ENCODE assay signal across 9 cellular contexts in the genomic region with DNA sequence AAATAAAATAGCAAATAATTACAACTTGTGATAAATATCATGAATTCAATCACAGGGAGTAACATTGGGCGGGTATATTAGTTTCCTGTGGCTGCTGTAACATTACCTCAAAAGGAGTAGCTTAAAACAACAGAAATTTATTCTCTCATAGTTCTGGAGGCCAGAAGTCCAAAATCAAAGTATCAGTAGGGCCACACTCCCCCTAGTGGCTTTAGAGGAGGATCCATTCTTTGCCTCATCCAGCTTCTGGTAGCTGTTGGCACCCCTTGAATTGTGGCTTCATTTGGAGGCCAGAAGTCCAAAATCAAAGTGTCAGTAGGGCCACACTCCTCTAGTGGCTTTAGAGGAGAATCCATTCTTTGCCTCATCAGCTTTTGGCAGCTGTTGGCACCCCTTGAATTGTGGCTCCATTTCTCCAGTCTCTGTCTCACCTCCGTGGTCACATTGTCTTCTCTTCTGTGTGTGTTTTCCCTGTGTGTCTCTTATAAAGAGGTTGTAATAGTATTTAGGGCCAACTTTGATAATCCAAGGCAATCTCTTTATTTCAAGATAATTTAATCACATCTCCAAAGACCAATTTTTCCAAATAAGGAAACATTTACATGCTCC. TPM values are rescaled to one million over a fixed set of nuclear protein-coding genes. Genes with fewer than 3 reads are reported as not detected.
DNase-seq lines count a peak whose midpoint lies in the region; ATAC-seq and TF ChIP-seq lines count a peak whose summit lies in the region.
"Had no signal": no experiment of that assay in that cellular context is flagged by ENCODE, and none has a peak within 500 bp of the region (broad histone marks: within the 10 kb centered on the region; RNA-seq: fewer than 3 reads in every experiment).

No MANE protein-coding gene starts in this region.

- H3K36me3 Mint-ChIP-seq in activated naive CD4-positive, alpha-beta T cell treated with anti-CD3 and anti-CD28 coated beads for 36 hours (ENCODE audit: low read depth), result no peaks in the 10 kb centered on the region
- H3K36me3 Mint-ChIP-seq: stimulated activated naive B cell treated with anti-CD40 and anti-IgM and Interleukin-4, amounts not matched to agents 10 μg/mL and 1 μg/mL and 100 μg/mL, for 72 hours had no signal

- peaks cover 0 to 2% (median 0%) of the 10 kb centered on the region in 3 donors for H3K27me3 ChIP-seq in psoas muscle (ENCODE audit: insufficient read depth in 3 of 3, low read length in 2 of 3)

- H3K27ac Mint-ChIP-seq in activated naive CD4-positive, alpha-beta T cell treated with anti-CD3 and anti-CD28 coated beads for 36 hours, result no peak overlapping the region
- H3K27ac Mint-ChIP-seq: stimulated activated naive B cell treated with anti-CD40 and anti-IgM and Interleukin-4, amounts not matched to agents 10 μg/mL and 1 μg/mL and 100 μg/mL, for 72 hours had no signal

- H3K27me3 Mint-ChIP-seq in activated naive CD4-positive, alpha-beta T cell treated with anti-CD3 and anti-CD28 coated beads for 36 hours (ENCODE audit: low read depth), result no peaks in the 10 kb centered on the region
- H3K27me3 Mint-ChIP-seq: stimulated activated naive B cell treated with anti-CD40 and anti-IgM and Interleukin-4, amounts not matched to agents 10 μg/mL and 1 μg/mL and 100 μg/mL, for 72 hours had no signal

- no peak overlapping the region for H3K4me3 ChIP-seq in psoas muscle

- no peaks in the 10 kb centered on the region for H3K9me3 Mint-ChIP-seq in activated naive CD4-positive, alpha-beta T cell treated with anti-CD3 and anti-CD28 coated beads for 36 hours
- H3K9me3 Mint-ChIP-seq: stimulated activated naive B cell treated with anti-CD40 and anti-IgM and Interleukin-4, amounts not matched to agents 10 μg/mL and 1 μg/mL and 100 μg/mL, for 72 hours had no signal

- WGBS in psoas muscle, 3 donors, result 74 to 80% (median 75%) methylated on average over 2 of the region's 2 CpGs

- peak; percentile 28 for DNase-seq in activated naive CD4-positive, alpha-beta T cell treated with anti-CD3 and anti-CD28 coated beads for 36 hours
- no peak for DNase-seq in activated naive CD4-positive, alpha-beta T cell treated with anti-CD3 and anti-CD28 coated beads, Interleukin-2, amount 50 U/mL, for 16 hours
- peak; percentile 66 for DNase-seq in NAMALWA (ENCODE audit: low spot score)
- peak; percentile 25 for DNase-seq in dedifferentiated amniotic fluid mesenchymal stem cell (ENCODE audit: extremely low spot score)
- no peak for DNase-seq in psoas muscle
- no peak for DNase-seq in NCI-H187 (lab: John Stamatoyannopoulos, UW)
- no peak for DNase-seq in NCI-H226
- DNase-seq: stimulated activated naive B cell treated with anti-CD40 and anti-IgM and Interleukin-4, amounts not matched to agents 10 μg/mL and 1 μg/mL and 100 μg/mL, for 72 hours had no signal

- peaks cover 9% of the 10 kb centered on the region for H3K4me1 Mint-ChIP-seq in activated naive CD4-positive, alpha-beta T cell treated with anti-CD3 and anti-CD28 coated beads for 36 hours (ENCODE audit: low read depth)

- H3K4me1 ChIP-seq in psoas muscle, result no peaks in the 10 kb centered on the region

- H3K9me3 ChIP-seq in psoas muscle, result no peaks in the 10 kb centered on the region

- CTCF ChIA-PET in activated naive CD4-positive, alpha-beta T cell treated with anti-CD3 and anti-CD28 coated beads for 36 hours (lab: Charles Lee), result interaction anchor here (0.5 to 3.9 kb wide), 12 partner anchors 9 to 519 kb away, joined by 3 to 20 read pairs (median 4); no protein-coding TSS in a partner anchor

- intact Hi-C loops in activated naive CD4-positive, alpha-beta T cell treated with anti-CD3 and anti-CD28 coated beads for 36 hours (cut with micrococcal nuclease), result loop anchor here (1.0 kb wide), 2 partner anchors 59 to 413 kb away; no protein-coding TSS in a partner anchor
- intact Hi-C loops in psoas muscle (cut with DNase I), result loop anchor here in 1 of 2 donors (10.0 kb wide), 1 partner anchor 408 kb away; no protein-coding TSS in a partner anchor

- ATAC-seq in psoas muscle, result no peak
- no peak for ATAC-seq in activated CD4-positive, CD25-positive, alpha-beta regulatory T cell treated with anti-CD3 and anti-CD28 coated beads, Interleukin-2, amount 50 U/mL, for 24 hours

- H3K27ac ChIP-seq in psoas muscle, result no peak overlapping the region

- no peaks in the 10 kb centered on the region for H3K36me3 ChIP-seq in psoas muscle (ENCODE audit: insufficient read depth in 1 of 2, low read depth in 1 of 2)

- TF ChIP-seq CTCF in psoas muscle (IDR thresholded peaks at IDR 0.05), result peak; percentile 20

- no peak overlapping the region for H3K4me3 Mint-ChIP-seq in activated naive CD4-positive, alpha-beta T cell treated with anti-CD3 and anti-CD28 coated beads for 36 hours
- H3K4me3 Mint-ChIP-seq: stimulated activated naive B cell treated with anti-CD40 and anti-IgM and Interleukin-4, amounts not matched to agents 10 μg/mL and 1 μg/mL and 100 μg/mL, for 72 hours had no signal

RNA-seq across cellular contexts. Expression of gene CFAP20DC, which starts 3.1 kb away (rescaled TPM):
- total RNA-seq in activated naive CD4-positive, alpha-beta T cell treated with anti-CD3 and anti-CD28 coated beads for 36 hours, result 1 to 10 TPM; 2.4 to 2.7 TPM
- total RNA-seq in psoas muscle, result not detected
- under 1 TPM; 0.03 TPM for polyA plus RNA-seq in psoas muscle

Comparison
In these comparisons a context has a peak if more than half of its experiments do, and no peak if none do; other contexts are left out.
1. DNase-seq: peak in activated naive CD4-positive, alpha-beta T cell treated with anti-CD3 and anti-CD28 coated beads for 36 hours (single experiment), NAMALWA (single experiment) and dedifferentiated amniotic fluid mesenchymal stem cell (single experiment); none in activated naive CD4-positive, alpha-beta T cell treated with anti-CD3 and anti-CD28 coated beads, Interleukin-2, amount 50 U/mL, for 16 hours (single experiment), psoas muscle (0 of 2), NCI-H187 (0 of 2) and NCI-H226 (single experiment).